Comparison of ENCODE assay signal across 15 cellular contexts in the genomic region with DNA sequence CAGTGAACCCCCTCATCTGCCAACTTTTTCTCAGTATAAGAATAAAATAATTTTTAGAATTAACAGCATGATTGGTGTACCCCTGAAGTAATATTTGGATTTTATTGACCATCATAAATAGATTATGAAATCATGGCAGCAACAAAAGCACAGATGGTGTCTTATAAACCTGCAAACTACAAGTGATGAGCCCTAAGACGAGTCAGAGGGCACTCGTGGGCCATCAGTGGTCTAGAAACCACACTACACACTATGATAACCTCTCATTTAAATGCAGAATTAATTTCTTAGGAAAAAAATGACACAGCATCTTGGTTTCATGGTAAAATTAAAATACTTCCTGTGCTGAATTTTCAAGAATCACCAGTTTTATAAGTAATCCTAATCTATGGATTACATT.
DNase-seq lines count a peak whose midpoint lies in the region; ATAC-seq and TF ChIP-seq lines count a peak whose summit lies in the region.
"Had no signal": no experiment of that assay in that cellular context is flagged by ENCODE, and none has a peak within 500 bp of the region (broad histone marks: within the 10 kb centered on the region; RNA-seq: fewer than 3 reads in every experiment).

No MANE protein-coding gene starts in this region.

- peak overlapping the region; percentile 54; the same call in 1 of the 2 replicates for H2AFZ ChIP-seq in Loucy (ENCODE audit: low read length)
- H2AFZ ChIP-seq: GM23248 had no signal

- peaks cover 14% of the 10 kb centered on the region for H3K9me3 Mint-ChIP-seq in activated naive CD4-positive, alpha-beta T cell treated with anti-CD3 and anti-CD28 coated beads for 36 hours

- 84% methylated on average over 2 of the region's 2 CpGs for WGBS in prostate gland

- H3K4me3 Mint-ChIP-seq in activated naive CD4-positive, alpha-beta T cell treated with anti-CD3 and anti-CD28 coated beads for 36 hours: no peak overlapping the region
- H3K4me3 Mint-ChIP-seq: CD8-positive, alpha-beta memory T cell had no signal

- H3K27ac ChIP-seq in SK-N-MC (peak overlapping the region; percentile 77), prostate gland (no peak overlapping the region)
- H3K27ac ChIP-seq: A549, BLaER1, GM23248, HL-60 had no signal

- H3K4me2 ChIP-seq in Loucy (ENCODE audit: low read depth, low read length, poor library complexity, severe bottlenecking): peak overlapping the region; percentile 7
- H3K4me2 ChIP-seq: A549, BLaER1 had no signal

- no peaks in the 10 kb centered on the region for H3K27me3 Mint-ChIP-seq in activated naive CD4-positive, alpha-beta T cell treated with anti-CD3 and anti-CD28 coated beads for 36 hours (ENCODE audit: low read depth)

- H3K4me3 ChIP-seq in Loucy (ENCODE audit: low read length, poor library complexity, severe bottlenecking): no peak overlapping the region
- no peak overlapping the region for H3K4me3 ChIP-seq in SK-N-MC
- no peak overlapping the region for H3K4me3 ChIP-seq in prostate gland
- H3K4me3 ChIP-seq: A549, BLaER1, GM23248 had no signal

- DNase-seq in SK-N-MC (ENCODE audit: low read depth, low spot score) (no peak), myocyte (ENCODE audit: low read depth) (peak; percentile 47), prostate gland (ENCODE audit: low spot score) (no peak)
- no peak for DNase-seq in activated naive CD4-positive, alpha-beta T cell treated with anti-CD3 and anti-CD28 coated beads for 36 hours
- DNase-seq: Caco-2; CD8-positive, alpha-beta memory T cell; DND-41; GDM1; GM23248 had no signal

- CTCF ChIA-PET in activated naive CD4-positive, alpha-beta T cell treated with anti-CD3 and anti-CD28 coated beads for 36 hours (lab: Charles Lee): no interaction called here

- no peak overlapping the region for H3K27ac Mint-ChIP-seq in activated naive CD4-positive, alpha-beta T cell treated with anti-CD3 and anti-CD28 coated beads for 36 hours
- H3K27ac Mint-ChIP-seq: CD8-positive, alpha-beta memory T cell had no signal

- H3K9me3 ChIP-seq in Loucy (ENCODE audit: insufficient read depth, low read depth, low read length): no peaks in the 10 kb centered on the region
- H3K9me3 ChIP-seq in SK-N-MC (ENCODE audit: low read depth, low read length): peaks cover under 1% of the 10 kb centered on the region; the same call in 1 of the 2 replicates
- H3K9me3 ChIP-seq in prostate gland: no peaks in the 10 kb centered on the region
- H3K9me3 ChIP-seq: A549, BLaER1, Caco-2 had no signal

- TF ChIP-seq CTCF in Loucy (conservative IDR thresholded peaks at IDR 0.05; ENCODE audit: low read length): no peak
- no peak for TF ChIP-seq CTCF in prostate gland (IDR thresholded peaks at IDR 0.05)

- no peaks in the 10 kb centered on the region for H3K36me3 Mint-ChIP-seq in activated naive CD4-positive, alpha-beta T cell treated with anti-CD3 and anti-CD28 coated beads for 36 hours (ENCODE audit: low read depth)
- H3K36me3 Mint-ChIP-seq: CD8-positive, alpha-beta memory T cell had no signal

- intact Hi-C loops in activated naive CD4-positive, alpha-beta T cell treated with anti-CD3 and anti-CD28 coated beads for 36 hours (cut with micrococcal nuclease): no loop called here
- intact Hi-C loops in prostate gland (cut with DNase I): no loop called here

- H3K9me2 ChIP-seq in Loucy (replicated peaks; ENCODE audit: low read depth, low read length): no peaks in the 10 kb centered on the region

- no peaks in the 10 kb centered on the region for H3K36me3 ChIP-seq in Loucy (ENCODE audit: insufficient read depth, low read length)
- no peaks in the 10 kb centered on the region for H3K36me3 ChIP-seq in SK-N-MC (ENCODE audit: insufficient read depth, low read length)
- no peaks in the 10 kb centered on the region for H3K36me3 ChIP-seq in prostate gland
- H3K36me3 ChIP-seq: BLaER1 had no signal

- TF ChIP-seq POLR2A in prostate gland (IDR thresholded peaks at IDR 0.05): no peak

- H3K79me2 ChIP-seq in Loucy (ENCODE audit: insufficient read depth, low read length): no peaks in the 10 kb centered on the region

- no peaks in the 10 kb centered on the region for H3F3A ChIP-seq in Loucy (ENCODE audit: low read depth)

- no peak for ATAC-seq in GM19452 (IDR thresholded peaks at IDR 0.05; ENCODE audit: unreplicated experiment)
- ATAC-seq: A549, HCT116 had no signal

- H3K4me1 Mint-ChIP-seq in activated naive CD4-positive, alpha-beta T cell treated with anti-CD3 and anti-CD28 coated beads for 36 hours (ENCODE audit: low read depth): no peaks in the 10 kb centered on the region

- H3K27me3 ChIP-seq in Loucy (ENCODE audit: insufficient read depth, low read length, poor library complexity, severe bottlenecking) (no peaks in the 10 kb centered on the region), prostate gland (replicated peaks; ENCODE audit: insufficient read depth) (no peaks in the 10 kb centered on the region)
- H3K27me3 ChIP-seq: BLaER1 had no signal

- H3K4me1 ChIP-seq in Loucy (ENCODE audit: insufficient read depth, low read length, poor library complexity, severe bottlenecking): peaks cover 7% of the 10 kb centered on the region
- H3K4me1 ChIP-seq in prostate gland (replicated peaks): no peaks in the 10 kb centered on the region
- H3K4me1 ChIP-seq: A549, BLaER1, Caco-2 had no signal

- no peaks in the 10 kb centered on the region for H4K20me1 ChIP-seq in Loucy (ENCODE audit: insufficient read depth, low read length, poor library complexity, severe bottlenecking)
- H4K20me1 ChIP-seq: BLaER1 had no signal

- no peak overlapping the region for H3K9ac ChIP-seq in Loucy (ENCODE audit: low read depth, low read length, poor library complexity, severe bottlenecking)
- no peak overlapping the region for H3K9ac ChIP-seq in SK-N-MC (ENCODE audit: insufficient read length)
- H3K9ac ChIP-seq: BLaER1, GM23248 had no signal
